Comparison of ENCODE assay signal across 1 cellular context in the genomic region with DNA sequence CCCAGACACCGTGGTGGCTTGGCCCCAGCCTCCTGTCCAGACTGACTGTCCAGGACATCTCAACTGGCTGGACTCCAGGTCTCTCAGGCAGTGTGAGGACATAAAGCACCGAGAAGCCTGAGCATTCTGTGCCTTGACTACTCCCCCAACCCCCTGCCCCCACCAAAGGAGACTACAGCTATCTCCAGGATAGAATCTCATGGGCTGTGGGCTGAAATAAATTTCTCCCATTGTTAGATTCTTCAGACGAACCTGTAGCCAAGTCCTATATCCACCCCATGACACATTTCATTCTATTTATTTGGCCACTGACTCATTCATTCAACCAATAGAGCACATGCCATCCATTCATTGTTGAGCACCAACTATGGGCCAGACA.
TF ChIP-seq lines count a peak whose summit lies in the region.

No MANE protein-coding gene starts in this region.

TF ChIP-seq in SK-N-SH treated with all-trans-retinoic acid at 6 μM for 48 hours, 23 proteins besides CTCF, POLR2A, EP300 and RAD21:
- TF ChIP-seq, protein P1, sequence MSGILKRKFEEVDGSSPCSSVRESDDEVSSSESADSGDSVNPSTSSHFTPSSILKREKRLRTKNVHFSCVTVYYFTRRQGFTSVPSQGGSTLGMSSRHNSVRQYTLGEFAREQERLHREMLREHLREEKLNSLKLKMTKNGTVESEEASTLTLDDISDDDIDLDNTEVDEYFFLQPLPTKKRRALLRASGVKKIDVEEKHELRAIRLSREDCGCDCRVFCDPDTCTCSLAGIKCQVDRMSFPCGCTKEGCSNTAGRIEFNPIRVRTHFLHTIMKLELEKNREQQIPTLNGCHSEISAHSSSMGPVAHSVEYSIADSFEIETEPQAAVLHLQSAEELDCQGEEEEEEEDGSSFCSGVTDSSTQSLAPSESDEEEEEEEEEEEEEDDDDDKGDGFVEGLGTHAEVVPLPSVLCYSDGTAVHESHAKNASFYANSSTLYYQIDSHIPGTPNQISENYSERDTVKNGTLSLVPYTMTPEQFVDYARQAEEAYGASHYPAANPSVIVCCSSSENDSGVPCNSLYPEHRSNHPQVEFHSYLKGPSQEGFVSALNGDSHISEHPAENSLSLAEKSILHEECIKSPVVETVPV (CRISPR knock-in tag; IDR thresholded peaks at IDR 0.05): no peak
- TF ChIP-seq, protein P2, sequence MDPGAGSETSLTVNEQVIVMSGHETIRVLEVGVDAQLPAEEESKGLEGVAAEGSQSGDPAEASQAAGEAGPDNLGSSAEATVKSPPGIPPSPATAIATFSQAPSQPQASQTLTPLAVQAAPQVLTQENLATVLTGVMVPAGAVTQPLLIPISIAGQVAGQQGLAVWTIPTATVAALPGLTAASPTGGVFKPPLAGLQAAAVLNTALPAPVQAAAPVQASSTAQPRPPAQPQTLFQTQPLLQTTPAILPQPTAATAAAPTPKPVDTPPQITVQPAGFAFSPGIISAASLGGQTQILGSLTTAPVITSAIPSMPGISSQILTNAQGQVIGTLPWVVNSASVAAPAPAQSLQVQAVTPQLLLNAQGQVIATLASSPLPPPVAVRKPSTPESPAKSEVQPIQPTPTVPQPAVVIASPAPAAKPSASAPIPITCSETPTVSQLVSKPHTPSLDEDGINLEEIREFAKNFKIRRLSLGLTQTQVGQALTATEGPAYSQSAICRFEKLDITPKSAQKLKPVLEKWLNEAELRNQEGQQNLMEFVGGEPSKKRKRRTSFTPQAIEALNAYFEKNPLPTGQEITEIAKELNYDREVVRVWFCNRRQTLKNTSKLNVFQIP (CRISPR knock-in tag; IDR thresholded peaks at IDR 0.05; ENCODE audit: borderline replicate concordance, low read depth): no peak
- TF ChIP-seq TCF4 (CRISPR knock-in tag; IDR thresholded peaks at IDR 0.05; ENCODE audit: borderline replicate concordance) (no peak), RARB (CRISPR knock-in tag; IDR thresholded peaks at IDR 0.05) (no peak), ZFP3 (CRISPR knock-in tag; IDR thresholded peaks at IDR 0.05) (no peak), ZC3H10 (CRISPR knock-in tag; IDR thresholded peaks at IDR 0.05) (no peak), BACH2 (CRISPR knock-in tag; IDR thresholded peaks at IDR 0.05; ENCODE audit: borderline replicate concordance) (no peak), ZFP30 (CRISPR knock-in tag; IDR thresholded peaks at IDR 0.05) (no peak), GLIS3 (CRISPR knock-in tag; IDR thresholded peaks at IDR 0.05) (no peak), ZNF70 (CRISPR knock-in tag; IDR thresholded peaks at IDR 0.05) (no peak), TOX (CRISPR knock-in tag; IDR thresholded peaks at IDR 0.05; ENCODE audit: borderline replicate concordance) (no peak), ISL1 (CRISPR knock-in tag; IDR thresholded peaks at IDR 0.05) (no peak), SNAI2 (CRISPR knock-in tag; IDR thresholded peaks at IDR 0.05) (no peak), ARNTL (CRISPR knock-in tag; IDR thresholded peaks at IDR 0.05; ENCODE audit: borderline replicate concordance, low read depth) (no peak), ESRRG (CRISPR knock-in tag; IDR thresholded peaks at IDR 0.05) (no peak), PPARA (CRISPR knock-in tag; IDR thresholded peaks at IDR 0.05; ENCODE audit: borderline replicate concordance) (no peak), ZNF8 (CRISPR knock-in tag; IDR thresholded peaks at IDR 0.05) (no peak)
- TF ChIP-seq, protein P3, sequence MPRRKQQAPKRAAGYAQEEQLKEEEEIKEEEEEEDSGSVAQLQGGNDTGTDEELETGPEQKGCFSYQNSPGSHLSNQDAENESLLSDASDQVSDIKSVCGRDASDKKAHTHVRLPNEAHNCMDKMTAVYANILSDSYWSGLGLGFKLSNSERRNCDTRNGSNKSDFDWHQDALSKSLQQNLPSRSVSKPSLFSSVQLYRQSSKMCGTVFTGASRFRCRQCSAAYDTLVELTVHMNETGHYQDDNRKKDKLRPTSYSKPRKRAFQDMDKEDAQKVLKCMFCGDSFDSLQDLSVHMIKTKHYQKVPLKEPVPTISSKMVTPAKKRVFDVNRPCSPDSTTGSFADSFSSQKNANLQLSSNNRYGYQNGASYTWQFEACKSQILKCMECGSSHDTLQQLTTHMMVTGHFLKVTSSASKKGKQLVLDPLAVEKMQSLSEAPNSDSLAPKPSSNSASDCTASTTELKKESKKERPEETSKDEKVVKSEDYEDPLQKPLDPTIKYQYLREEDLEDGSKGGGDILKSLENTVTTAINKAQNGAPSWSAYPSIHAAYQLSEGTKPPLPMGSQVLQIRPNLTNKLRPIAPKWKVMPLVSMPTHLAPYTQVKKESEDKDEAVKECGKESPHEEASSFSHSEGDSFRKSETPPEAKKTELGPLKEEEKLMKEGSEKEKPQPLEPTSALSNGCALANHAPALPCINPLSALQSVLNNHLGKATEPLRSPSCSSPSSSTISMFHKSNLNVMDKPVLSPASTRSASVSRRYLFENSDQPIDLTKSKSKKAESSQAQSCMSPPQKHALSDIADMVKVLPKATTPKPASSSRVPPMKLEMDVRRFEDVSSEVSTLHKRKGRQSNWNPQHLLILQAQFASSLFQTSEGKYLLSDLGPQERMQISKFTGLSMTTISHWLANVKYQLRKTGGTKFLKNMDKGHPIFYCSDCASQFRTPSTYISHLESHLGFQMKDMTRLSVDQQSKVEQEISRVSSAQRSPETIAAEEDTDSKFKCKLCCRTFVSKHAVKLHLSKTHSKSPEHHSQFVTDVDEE (CRISPR knock-in tag; IDR thresholded peaks at IDR 0.05): no peak
